ENCODE assay signal across 17 cellular contexts in the genomic region with DNA sequence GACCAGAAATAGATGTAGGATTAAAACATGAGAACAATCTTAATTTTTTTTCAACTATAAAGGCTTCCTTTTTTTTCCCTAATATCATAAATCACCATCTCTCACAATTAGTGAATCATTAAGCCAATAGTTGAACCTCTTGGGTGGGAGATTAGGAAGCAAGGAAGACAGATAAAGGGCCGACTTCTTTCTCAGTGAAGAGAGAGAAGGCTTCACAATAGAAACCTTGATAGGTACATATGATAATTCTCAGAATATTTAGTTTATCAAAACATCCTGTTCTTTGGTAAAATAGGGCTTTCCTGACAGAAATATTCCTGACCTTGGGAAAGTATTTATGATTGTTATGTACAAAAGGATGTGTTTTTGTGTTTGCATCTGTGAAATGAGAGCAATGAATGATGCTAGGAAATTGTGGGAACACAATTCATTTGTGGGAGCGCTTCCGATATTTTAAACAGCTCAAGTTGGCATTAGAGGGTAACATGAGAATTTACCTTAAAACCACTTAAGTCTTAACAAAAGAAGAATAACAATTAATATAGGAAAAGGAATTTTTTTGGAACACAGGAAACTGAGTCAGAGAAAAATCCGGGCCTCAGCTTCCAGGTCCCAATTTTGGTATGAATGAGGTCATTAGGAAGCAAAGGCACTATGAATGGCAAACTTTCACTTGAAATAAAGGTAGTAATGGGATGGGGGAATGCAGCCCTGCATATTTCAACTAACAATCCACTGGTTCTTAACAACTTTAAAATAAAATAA.
DNase-seq lines count a peak whose midpoint lies in the region; ATAC-seq, FAIRE-seq and TF ChIP-seq lines count a peak whose summit lies in the region.
"Had no signal": no experiment of that assay in that cellular context is flagged by ENCODE, and none has a peak within 500 bp of the region (broad histone marks: within the 10 kb centered on the region; RNA-seq: fewer than 3 reads in every experiment).

No MANE protein-coding gene starts in this region.

- WGBS in heart right ventricle, 2 donors, result 62 to 65% methylated on average over 4 of the region's 4 CpGs

- H3K27ac Mint-ChIP-seq in type B pancreatic cell, result peak overlapping the region; percentile 10

- intact Hi-C loops in heart right ventricle (cut with DNase I) (loop anchor here in 3 of 10 donors (10.0 kb wide), 3 partner anchors 108 to 352 kb away; partner anchors contain the start of gene TGFBR2 (in 1 of the 3)), left cardiac atrium (cut with DNase I) (loop anchor here in 1 of 2 donors (10.0 kb wide), 1 partner anchor 82 kb away; no protein-coding TSS in a partner anchor)

- H2AFZ ChIP-seq in osteoblast (ENCODE audit: low read length), result no peak overlapping the region

- no peaks in the 10 kb centered on the region for H3K36me3 Mint-ChIP-seq in type B pancreatic cell
- H3K36me3 Mint-ChIP-seq: CD4-positive, alpha-beta memory T cell had no signal

- H3K4me1 Mint-ChIP-seq in type B pancreatic cell (ENCODE audit: unreplicated experiment), result peaks cover 4% of the 10 kb centered on the region

- no peak overlapping the region for H3K4me3 ChIP-seq in heart right ventricle
- H3K4me3 ChIP-seq in osteoblast (ENCODE audit: insufficient read depth, low read length), result no peak overlapping the region
- H3K4me3 ChIP-seq: dorsolateral prefrontal cortex, MG63 had no signal

- H3K27me3 Mint-ChIP-seq in type B pancreatic cell, result no peaks in the 10 kb centered on the region
- H3K27me3 Mint-ChIP-seq: CD4-positive, alpha-beta memory T cell had no signal

- peak overlapping the region in 9 of 10 donors; percentile 3 to 72 (median 57) for H3K27ac ChIP-seq in heart right ventricle
- peak overlapping the region; percentile 95 for H3K27ac ChIP-seq in epithelial cell of prostate
- peak overlapping the region; percentile 57 for H3K27ac ChIP-seq in osteoblast (ENCODE audit: low read depth, low read length)

- H3K4me3 Mint-ChIP-seq in type B pancreatic cell, result no peak overlapping the region
- H3K4me3 Mint-ChIP-seq: CD4-positive, alpha-beta memory T cell had no signal

- H3K27me3 ChIP-seq in heart right ventricle (no peaks in the 10 kb centered on the region), osteoblast (ENCODE audit: insufficient read depth, low read length) (no peaks in the 10 kb centered on the region)
- H3K27me3 ChIP-seq: dorsolateral prefrontal cortex, MG63 had no signal

- no peaks in the 10 kb centered on the region for H3K9me3 Mint-ChIP-seq in type B pancreatic cell
- H3K9me3 Mint-ChIP-seq: CD4-positive, alpha-beta memory T cell had no signal

- TF ChIP-seq CTCF in heart right ventricle (IDR thresholded peaks at IDR 0.05), result no peak
- no peak for TF ChIP-seq CTCF in osteoblast (IDR thresholded peaks at IDR 0.05; ENCODE audit: extremely low read depth, low read depth, low read length)
- no peak for TF ChIP-seq CTCF in type B pancreatic cell (conservative IDR thresholded peaks at IDR 0.05)

- DNase-seq in heart right ventricle (no peak), left cardiac atrium (no peak), epithelial cell of prostate (ENCODE audit: low read depth, low spot score) (no peak), osteoblast (ENCODE audit: insufficient read length, low spot score, missing footprints) (no peak), type B pancreatic cell (ENCODE audit: extremely low spot score, unreplicated experiment) (no peak), NCI-H1436 treated with DMSO at 0.1 percent for 48 hours (lab: John Stamatoyannopoulos, UW) (no peak), urothelium cell line (ENCODE audit: low spot score) (no peak)
- DNase-seq: activated CD4-positive, alpha-beta T cell treated with anti-CD3 and anti-CD28 coated beads, Interleukin-2, amount 50 U/mL, for 4 hours; activated T-cell treated with anti-CD3 and anti-CD28 coated beads, Interleukin-2, amount 50 U/mL, for 48 hours; CD4-positive, alpha-beta memory T cell; dorsolateral prefrontal cortex; MG63; NCI-H2081; stimulated activated CD4-positive, alpha-beta T cell treated with anti-CD3 and anti-CD28 coated beads, Interleukin-2, amount 100 ng/mL, for 24 hours had no signal

- ATAC-seq in heart right ventricle, result peak in 4 of 8 donors; percentile 48 to 66 (median 54)
- no peak for ATAC-seq in left cardiac atrium
- ATAC-seq in GM18858 (IDR thresholded peaks at IDR 0.05; ENCODE audit: unreplicated experiment), result no peak

- no peaks in the 10 kb centered on the region for H3K36me3 ChIP-seq in heart right ventricle
- H3K36me3 ChIP-seq in osteoblast (ENCODE audit: insufficient read depth, low read length), result no peaks in the 10 kb centered on the region
- H3K36me3 ChIP-seq: MG63 had no signal

- H4K20me1 ChIP-seq in osteoblast (ENCODE audit: insufficient read depth, low read length), result no peaks in the 10 kb centered on the region

- H3K4me1 ChIP-seq in heart right ventricle, result peaks cover 0 to 62% (median 30%) of the 10 kb centered on the region in 9 donors
- H3K4me1 ChIP-seq in osteoblast (ENCODE audit: insufficient read depth, low read length), result peaks cover 45% of the 10 kb centered on the region

- H3K79me2 ChIP-seq in osteoblast (ENCODE audit: insufficient read depth, low read length), result no peaks in the 10 kb centered on the region

- H3K9me3 ChIP-seq in heart right ventricle, result no peaks in the 10 kb centered on the region
- no peaks in the 10 kb centered on the region for H3K9me3 ChIP-seq in osteoblast (ENCODE audit: low read depth, low read length)
- H3K9me3 ChIP-seq: MG63 had no signal

- H3K4me2 ChIP-seq in osteoblast (ENCODE audit: insufficient read depth, low read length), result no peak overlapping the region

- no peak for FAIRE-seq in urothelium cell line (lab: Jason Lieb, UNC)
- FAIRE-seq: G401.6, HTR-8/SVneo had no signal
